In genomic region chr1:246512230-246512629, GRCh38 we compare ENCODE assay signal across 40 cellular contexts.
"Had no signal": no experiment of that assay in that cellular context is flagged by ENCODE, and none has a peak within 500 bp of the region (broad histone marks: within the 10 kb centered on the region; RNA-seq: fewer than 3 reads in every experiment).

No MANE protein-coding gene starts in this region.

- H3K4me1 ChIP-seq: ascending aorta, breast epithelium had no signal

- H3K27me3 ChIP-seq: adrenal gland, ascending aorta, body of pancreas, brain microvascular endothelial cell, breast epithelium, cardiac muscle cell had no signal

- H3K4me3 ChIP-seq: adrenal gland, ascending aorta, body of pancreas, breast epithelium, cardiac muscle cell had no signal

- H3K27ac ChIP-seq: adrenal gland, ascending aorta, body of pancreas, brain microvascular endothelial cell, breast epithelium, cardiac muscle cell had no signal

- FAIRE-seq: astrocyte, bronchial epithelial cell had no signal

- ATAC-seq: activated naive CD4-positive, alpha-beta T cell treated with anti-CD3 and anti-CD28 coated beads, Interleukin-2, amount 50 U/mL, for 72 hours; activated naive CD8-positive, alpha-beta T cell treated with anti-CD3 and anti-CD28 coated beads, Interleukin-2, amount 50 U/mL, for 24 hours; activated T-cell treated with anti-CD3 and anti-CD28 coated beads, Interleukin-2, amount 50 U/mL, for 4 hours; activated T-cell treated with anti-CD3 and anti-CD28 coated beads, Interleukin-2, amount 50 U/mL, for 72 hours; activated T-helper 17 cell treated with anti-CD3 and anti-CD28 coated beads, Interleukin-2, amount 50 U/mL, for 72 hours; body of pancreas had no signal

- DNase-seq: activated effector memory CD4-positive, alpha-beta T cell treated with anti-CD3 and anti-CD28 coated beads, Interleukin-2, amount 50 U/mL, for 16 hours; activated effector memory CD4-positive, alpha-beta T cell treated with Interleukin-2 at 50 U/mL for 16 hours; activated gamma-delta T cell; activated gamma-delta T cell treated with Interleukin-2 at 50 U/mL for 16 hours; activated naive CD4-positive, alpha-beta T cell; activated naive CD4-positive, alpha-beta T cell treated with anti-CD3 and anti-CD28 coated beads for 36 hours; activated naive CD4-positive, alpha-beta T cell treated with anti-CD3 and anti-CD28 coated beads, Interleukin-2, amount 10 ng/mL, durations not matched to agents 7 days and 5 days; activated naive CD4-positive, alpha-beta T cell treated with anti-CD3 and anti-CD28 coated beads, Interleukin-2, amount 50 U/mL, for 16 hours; activated naive CD4-positive, alpha-beta T cell treated with Interleukin-2 at 50 U/mL for 16 hours; activated naive CD8-positive, alpha-beta T cell treated with anti-CD3 and anti-CD28 coated beads for 36 hours; activated naive CD8-positive, alpha-beta T cell treated with anti-CD3 and anti-CD28 coated beads, Interleukin-2, amount 10 ng/mL, durations not matched to agents 7 days and 5 days; activated naive CD8-positive, alpha-beta T cell treated with anti-CD3 and anti-CD28 coated beads, Interleukin-2, amount 50 U/mL, for 24 hours; activated T-cell treated with anti-CD3 and anti-CD28 coated beads, Interleukin-2, amount 50 U/mL, for 1 hour; activated T-cell treated with anti-CD3 and anti-CD28 coated beads, Interleukin-2, amount 50 U/mL, for 24 hours; activated T-cell treated with anti-CD3 and anti-CD28 coated beads, Interleukin-2, amount 50 U/mL, for 4 hours; activated T-cell treated with anti-CD3 and anti-CD28 coated beads, Interleukin-2, amount 50 U/mL, for 48 hours; activated T-cell treated with anti-CD3 and anti-CD28 coated beads, Interleukin-2, amount 50 U/mL, for 72 hours; amniotic stem cell; amygdala; anterior cingulate cortex; aorta; body of pancreas; brain microvascular endothelial cell; caudate nucleus; central memory CD4-positive, alpha-beta T cell; cerebellar nuclear complex had no signal

- H3K36me3 ChIP-seq: adrenal gland, ascending aorta, brain microvascular endothelial cell, breast epithelium, cardiac muscle cell had no signal

- H3K27ac Mint-ChIP-seq: activated naive CD4-positive, alpha-beta T cell treated with anti-CD3 and anti-CD28 coated beads for 36 hours; activated naive CD4-positive, alpha-beta T cell treated with anti-CD3 and anti-CD28 coated beads, Interleukin-2, amount 10 ng/mL, durations not matched to agents 7 days and 5 days; activated naive CD4-positive, alpha-beta T cell treated with anti-CD3 and anti-CD28 coated beads, Interleukin-2, amount 50 U/mL, for 24 hours; activated naive CD4-positive, alpha-beta T cell treated with anti-CD3 and anti-CD28 coated beads, Interleukin-2, amount 50 U/mL, for 72 hours; activated naive CD8-positive, alpha-beta T cell; activated naive CD8-positive, alpha-beta T cell treated with anti-CD3 and anti-CD28 coated beads for 36 hours; activated naive CD8-positive, alpha-beta T cell treated with anti-CD3 and anti-CD28 coated beads, Interleukin-2, amount 10 ng/mL, durations not matched to agents 7 days and 5 days; activated naive CD8-positive, alpha-beta T cell treated with anti-CD3 and anti-CD28 coated beads, Interleukin-2, amount 50 U/mL, for 24 hours; activated T-cell treated with anti-CD3 and anti-CD28 coated beads, Interleukin-2, amount 50 U/mL, for 24 hours; activated T-cell treated with anti-CD3 and anti-CD28 coated beads, Interleukin-2, amount 50 U/mL, for 72 hours; activated T-helper 1 cell treated with anti-CD3 and anti-CD28 coated beads, Interleukin-12 subunit alpha, Interleukin-12 subunit beta, Interleukin-2, Interleukin-4 antibody, amounts not matched to agents 30 ng/mL and 10 ng/mL and 1 ng/mL, durations not matched to agents 14 hours and 24 hours and 36 hours; activated T-helper 17 cell treated with anti-CD3 and anti-CD28 coated beads, Interleukin-2, amount 50 U/mL, for 72 hours; activated T-helper 2 cell treated with anti-CD3 and anti-CD28 coated beads, Interferon-gamma antibody, Interleukin-2, Interleukin-4, amounts not matched to agents 10 μg/mL and 5 μg/mL and 100 μg/mL, durations not matched to agents 14 hours and 24 hours and 36 hours; brain had no signal

- H3K27me3 Mint-ChIP-seq: activated naive CD4-positive, alpha-beta T cell treated with anti-CD3 and anti-CD28 coated beads, Interleukin-2, amount 10 ng/mL, durations not matched to agents 7 days and 5 days; activated naive CD4-positive, alpha-beta T cell treated with anti-CD3 and anti-CD28 coated beads, Interleukin-2, amount 50 U/mL, for 24 hours; activated naive CD8-positive, alpha-beta T cell; activated naive CD8-positive, alpha-beta T cell treated with anti-CD3 and anti-CD28 coated beads for 36 hours; activated naive CD8-positive, alpha-beta T cell treated with anti-CD3 and anti-CD28 coated beads, Interleukin-2, amount 10 ng/mL, durations not matched to agents 7 days and 5 days; activated naive CD8-positive, alpha-beta T cell treated with anti-CD3 and anti-CD28 coated beads, Interleukin-2, amount 50 U/mL, for 24 hours; activated T-cell treated with anti-CD3 and anti-CD28 coated beads, Interleukin-2, amount 50 U/mL, for 24 hours; activated T-helper 17 cell treated with anti-CD3 and anti-CD28 coated beads, Interleukin-2, amount 50 U/mL, for 72 hours; central memory CD8-positive, alpha-beta T cell had no signal

- H3K9me3 Mint-ChIP-seq: activated naive CD4-positive, alpha-beta T cell treated with anti-CD3 and anti-CD28 coated beads, Interleukin-2, amount 50 U/mL, for 24 hours; central memory CD8-positive, alpha-beta T cell had no signal

- H3K36me3 Mint-ChIP-seq: activated naive CD4-positive, alpha-beta T cell treated with anti-CD3 and anti-CD28 coated beads, Interleukin-2, amount 50 U/mL, for 24 hours; activated naive CD8-positive, alpha-beta T cell treated with anti-CD3 and anti-CD28 coated beads for 36 hours; activated naive CD8-positive, alpha-beta T cell treated with anti-CD3 and anti-CD28 coated beads, Interleukin-2, amount 10 ng/mL, durations not matched to agents 7 days and 5 days; brain had no signal

- H3K4me3 Mint-ChIP-seq: activated naive CD4-positive, alpha-beta T cell treated with anti-CD3 and anti-CD28 coated beads for 36 hours; activated naive CD4-positive, alpha-beta T cell treated with anti-CD3 and anti-CD28 coated beads, Interleukin-2, amount 10 ng/mL, durations not matched to agents 7 days and 5 days; activated naive CD4-positive, alpha-beta T cell treated with anti-CD3 and anti-CD28 coated beads, Interleukin-2, amount 50 U/mL, for 24 hours; activated naive CD8-positive, alpha-beta T cell; activated naive CD8-positive, alpha-beta T cell treated with anti-CD3 and anti-CD28 coated beads for 36 hours; activated naive CD8-positive, alpha-beta T cell treated with anti-CD3 and anti-CD28 coated beads, Interleukin-2, amount 10 ng/mL, durations not matched to agents 7 days and 5 days; activated naive CD8-positive, alpha-beta T cell treated with anti-CD3 and anti-CD28 coated beads, Interleukin-2, amount 50 U/mL, for 24 hours; activated T-cell treated with anti-CD3 and anti-CD28 coated beads, Interleukin-2, amount 50 U/mL, for 24 hours; activated T-cell treated with anti-CD3 and anti-CD28 coated beads, Interleukin-2, amount 50 U/mL, for 4 hours; activated T-cell treated with anti-CD3 and anti-CD28 coated beads, Interleukin-2, amount 50 U/mL, for 72 hours; activated T-helper 1 cell treated with anti-CD3 and anti-CD28 coated beads, Interleukin-12 subunit alpha, Interleukin-12 subunit beta, Interleukin-2, Interleukin-4 antibody, amounts not matched to agents 30 ng/mL and 10 ng/mL and 1 ng/mL, durations not matched to agents 14 hours and 24 hours and 36 hours; activated T-helper 17 cell treated with anti-CD3 and anti-CD28 coated beads, Interleukin-2, amount 50 U/mL, for 72 hours; brain; central memory CD8-positive, alpha-beta T cell had no signal
